In genomic region chr12:105843989-105844768, GRCh38 we compare ENCODE assay signal across 23 cellular contexts.
DNase-seq lines count a peak whose midpoint lies in the region; ATAC-seq, FAIRE-seq and TF ChIP-seq lines count a peak whose summit lies in the region.
"Had no signal": no experiment of that assay in that cellular context is flagged by ENCODE, and none has a peak within 500 bp of the region (broad histone marks: within the 10 kb centered on the region; RNA-seq: fewer than 3 reads in every experiment).

No MANE protein-coding gene starts in this region.

- no peak overlapping the region for H2AFZ ChIP-seq in astrocyte (ENCODE audit: low read depth, low read length)

- TF ChIP-seq EP300 in sigmoid colon (IDR thresholded peaks at IDR 0.05), result no peak

- no peak for FAIRE-seq in astrocyte (lab: Jason Lieb, UNC)
- FAIRE-seq: bronchial epithelial cell, TTC549 had no signal

- no peak for TF ChIP-seq POLR2A in sigmoid colon (IDR thresholded peaks at IDR 0.05)

- H3K9me3 Mint-ChIP-seq in astrocyte (ENCODE audit: unreplicated experiment) (peaks cover 9% of the 10 kb centered on the region), CD14-positive monocyte (peaks cover 0 to 3% (median 2%) of the 10 kb centered on the region in 7 donors)
- H3K9me3 Mint-ChIP-seq: activated T-helper 1 cell treated with anti-CD3 and anti-CD28 coated beads, Interleukin-12 subunit alpha, Interleukin-12 subunit beta, Interleukin-2, Interleukin-4 antibody, amounts not matched to agents 30 ng/mL and 10 ng/mL and 1 ng/mL, durations not matched to agents 14 hours and 24 hours and 36 hours; naive thymus-derived CD8-positive, alpha-beta T cell had no signal

- H3K9me3 ChIP-seq in astrocyte (ENCODE audit: insufficient read depth, low read depth, low read length) (no peaks in the 10 kb centered on the region), sigmoid colon (no peaks in the 10 kb centered on the region), colonic mucosa (no peaks in the 10 kb centered on the region), BE2C (no peaks in the 10 kb centered on the region)

- H4K20me1 ChIP-seq in astrocyte (ENCODE audit: insufficient read depth, low read length), result no peaks in the 10 kb centered on the region

- H3K4me3 Mint-ChIP-seq in astrocyte (ENCODE audit: unreplicated experiment) (no peak overlapping the region), CD14-positive monocyte (peak overlapping the region in 1 of 2 donors; percentile 5)
- H3K4me3 Mint-ChIP-seq: activated CD4-positive, alpha-beta T cell treated with anti-CD3 and anti-CD28 coated beads for 36 hours; activated naive CD8-positive, alpha-beta T cell treated with anti-CD3 and anti-CD28 coated beads, Interleukin-2, amount 10 ng/mL, durations not matched to agents 7 days and 5 days; activated T-helper 1 cell treated with anti-CD3 and anti-CD28 coated beads, Interleukin-12 subunit alpha, Interleukin-12 subunit beta, Interleukin-2, Interleukin-4 antibody, amounts not matched to agents 30 ng/mL and 10 ng/mL and 1 ng/mL, durations not matched to agents 14 hours and 24 hours and 36 hours; immature natural killer cell; naive thymus-derived CD8-positive, alpha-beta T cell had no signal

- H3K27me3 ChIP-seq in astrocyte (ENCODE audit: insufficient read depth, low read length) (peaks cover 2% of the 10 kb centered on the region), sigmoid colon (no peaks in the 10 kb centered on the region), colonic mucosa (no peaks in the 10 kb centered on the region), BE2C (no peaks in the 10 kb centered on the region)

- no peaks in the 10 kb centered on the region for H3K4me1 ChIP-seq in astrocyte (ENCODE audit: insufficient read depth, low read length)
- H3K4me1 ChIP-seq in sigmoid colon, result no peaks in the 10 kb centered on the region
- no peaks in the 10 kb centered on the region for H3K4me1 ChIP-seq in colonic mucosa
- no peaks in the 10 kb centered on the region for H3K4me1 ChIP-seq in BE2C

- H3K4me1 Mint-ChIP-seq in astrocyte (ENCODE audit: low read depth, unreplicated experiment) (peaks cover 5% of the 10 kb centered on the region), CD14-positive monocyte (peaks cover 4% of the 10 kb centered on the region)
- H3K4me1 Mint-ChIP-seq: activated CD4-positive, alpha-beta T cell treated with anti-CD3 and anti-CD28 coated beads for 36 hours; activated naive CD8-positive, alpha-beta T cell treated with anti-CD3 and anti-CD28 coated beads, Interleukin-2, amount 10 ng/mL, durations not matched to agents 7 days and 5 days; immature natural killer cell; naive thymus-derived CD8-positive, alpha-beta T cell had no signal

- DNase-seq in Ammon's horn (ENCODE audit: low spot score), result peak; percentile 34
- peak; percentile 16 for DNase-seq in astrocyte (ENCODE audit: low read depth)
- DNase-seq in inferior parietal cortex (ENCODE audit: extremely low spot score), result peak; percentile 59
- DNase-seq in sigmoid colon, result peak; percentile 65
- DNase-seq in CD14-positive monocyte (ENCODE audit: low spot score), result no peak
- DNase-seq in colonic mucosa, result no peak
- no peak for DNase-seq in BE2C
- DNase-seq: activated CD4-positive, alpha-beta T cell treated with anti-CD3 and anti-CD28 coated beads for 36 hours; activated naive CD8-positive, alpha-beta T cell treated with anti-CD3 and anti-CD28 coated beads, Interleukin-2, amount 10 ng/mL, durations not matched to agents 7 days and 5 days; DMS79; immature natural killer cell; naive thymus-derived CD8-positive, alpha-beta T cell; NCI-H1048; NCI-H2029; NCI-H446 treated with DMSO at 0.1 percent for 48 hours; NK-92 treated with Interleukin-12 subunit alpha and Interleukin-12 subunit beta, amount 100 ng/mL, for 24 hours; RPMI8226; stimulated activated CD4-positive, alpha-beta T cell treated with anti-CD3 and anti-CD28 coated beads, Interleukin-4, amount 100 ng/mL, for 24 hours had no signal

- H3K4me3 ChIP-seq in astrocyte (ENCODE audit: insufficient read depth, low read depth, low read length) (no peak overlapping the region), sigmoid colon (no peak overlapping the region), colonic mucosa (no peak overlapping the region), BE2C (ENCODE audit: low read depth, low read length) (no peak overlapping the region)
- H3K4me3 ChIP-seq: smooth muscle cell had no signal

- peaks cover 3% of the 10 kb centered on the region for H3K27me3 Mint-ChIP-seq in astrocyte (ENCODE audit: low read depth, unreplicated experiment)
- peaks cover 7 to 12% (median 11%) of the 10 kb centered on the region in 3 donors for H3K27me3 Mint-ChIP-seq in CD14-positive monocyte (ENCODE audit: low read depth in 3 of 3)
- H3K27me3 Mint-ChIP-seq: activated CD4-positive, alpha-beta T cell treated with anti-CD3 and anti-CD28 coated beads for 36 hours; activated naive CD8-positive, alpha-beta T cell treated with anti-CD3 and anti-CD28 coated beads, Interleukin-2, amount 10 ng/mL, durations not matched to agents 7 days and 5 days had no signal

- no peaks in the 10 kb centered on the region for H3K79me2 ChIP-seq in astrocyte (ENCODE audit: insufficient read depth, low read length)

- intact Hi-C loops in sigmoid colon (cut with DNase I), result no loop called here
- intact Hi-C loops in CD14-positive monocyte (cut with micrococcal nuclease), result no loop called here
- intact Hi-C loops in colonic mucosa (cut with DNase I), result no loop called here

- no peak overlapping the region for H3K9ac ChIP-seq in astrocyte (ENCODE audit: low read length)
- H3K9ac ChIP-seq in colonic mucosa (ENCODE audit: low read depth in 2 of 2, low read length in 2 of 2), result no peak overlapping the region

- H3K27ac Mint-ChIP-seq in astrocyte (ENCODE audit: unreplicated experiment), result no peak overlapping the region
- no peak overlapping the region for H3K27ac Mint-ChIP-seq in CD14-positive monocyte
- H3K27ac Mint-ChIP-seq: activated CD4-positive, alpha-beta T cell treated with anti-CD3 and anti-CD28 coated beads for 36 hours; activated naive CD8-positive, alpha-beta T cell treated with anti-CD3 and anti-CD28 coated beads, Interleukin-2, amount 10 ng/mL, durations not matched to agents 7 days and 5 days; activated T-helper 1 cell treated with anti-CD3 and anti-CD28 coated beads, Interleukin-12 subunit alpha, Interleukin-12 subunit beta, Interleukin-2, Interleukin-4 antibody, amounts not matched to agents 30 ng/mL and 10 ng/mL and 1 ng/mL, durations not matched to agents 14 hours and 24 hours and 36 hours; immature natural killer cell; naive thymus-derived CD8-positive, alpha-beta T cell had no signal

- no peaks in the 10 kb centered on the region for H3K36me3 ChIP-seq in astrocyte (ENCODE audit: insufficient read depth, low read length)
- H3K36me3 ChIP-seq in sigmoid colon, result no peaks in the 10 kb centered on the region
- H3K36me3 ChIP-seq in colonic mucosa, result no peaks in the 10 kb centered on the region
- H3K36me3 ChIP-seq in BE2C, result no peaks in the 10 kb centered on the region

- no peak overlapping the region for H3K27ac ChIP-seq in astrocyte (ENCODE audit: low read depth, low read length)
- no peak overlapping the region for H3K27ac ChIP-seq in sigmoid colon
- H3K27ac ChIP-seq in colonic mucosa, result no peak overlapping the region

- TF ChIP-seq CTCF in astrocyte (IDR thresholded peaks at IDR 0.05; ENCODE audit: insufficient read depth, low read depth, low read length), result no peak
- TF ChIP-seq CTCF in sigmoid colon (IDR thresholded peaks at IDR 0.05), result no peak
- no peak for TF ChIP-seq CTCF in CD14-positive monocyte (IDR thresholded peaks at IDR 0.05)
- TF ChIP-seq CTCF in colonic mucosa (IDR thresholded peaks at IDR 0.05), result no peak
- no peak for TF ChIP-seq CTCF in BE2C (IDR thresholded peaks at IDR 0.05; ENCODE audit: low read depth, low read length)

- WGBS in sigmoid colon, 2 donors, result 83 to 84% methylated on average over 11 of the region's 11 CpGs

- H3K4me2 ChIP-seq in astrocyte (ENCODE audit: low read length), result no peak overlapping the region
- H3K4me2 ChIP-seq: smooth muscle cell had no signal

- H3K36me3 Mint-ChIP-seq in astrocyte (ENCODE audit: low read depth, unreplicated experiment), result no peaks in the 10 kb centered on the region
- H3K36me3 Mint-ChIP-seq in CD14-positive monocyte, result no peaks in the 10 kb centered on the region
- H3K36me3 Mint-ChIP-seq: activated naive CD8-positive, alpha-beta T cell treated with anti-CD3 and anti-CD28 coated beads, Interleukin-2, amount 10 ng/mL, durations not matched to agents 7 days and 5 days; immature natural killer cell; naive thymus-derived CD8-positive, alpha-beta T cell had no signal

- ATAC-seq in HG03097 (IDR thresholded peaks at IDR 0.05; ENCODE audit: low FRiP score, unreplicated experiment), result no peak
- ATAC-seq: activated CD4-positive, alpha-beta T cell treated with anti-CD3 and anti-CD28 coated beads for 36 hours; naive thymus-derived CD8-positive, alpha-beta T cell had no signal

Comparison
In these comparisons a context has a peak if more than half of its experiments do, and no peak if none do; other contexts are left out.
1. DNase-seq: peak in Ammon's horn (single experiment), astrocyte (single experiment), inferior parietal cortex (single experiment) and sigmoid colon (single experiment); none in CD14-positive monocyte (single experiment), colonic mucosa (single experiment) and BE2C (single experiment).